In the genomic region with DNA sequence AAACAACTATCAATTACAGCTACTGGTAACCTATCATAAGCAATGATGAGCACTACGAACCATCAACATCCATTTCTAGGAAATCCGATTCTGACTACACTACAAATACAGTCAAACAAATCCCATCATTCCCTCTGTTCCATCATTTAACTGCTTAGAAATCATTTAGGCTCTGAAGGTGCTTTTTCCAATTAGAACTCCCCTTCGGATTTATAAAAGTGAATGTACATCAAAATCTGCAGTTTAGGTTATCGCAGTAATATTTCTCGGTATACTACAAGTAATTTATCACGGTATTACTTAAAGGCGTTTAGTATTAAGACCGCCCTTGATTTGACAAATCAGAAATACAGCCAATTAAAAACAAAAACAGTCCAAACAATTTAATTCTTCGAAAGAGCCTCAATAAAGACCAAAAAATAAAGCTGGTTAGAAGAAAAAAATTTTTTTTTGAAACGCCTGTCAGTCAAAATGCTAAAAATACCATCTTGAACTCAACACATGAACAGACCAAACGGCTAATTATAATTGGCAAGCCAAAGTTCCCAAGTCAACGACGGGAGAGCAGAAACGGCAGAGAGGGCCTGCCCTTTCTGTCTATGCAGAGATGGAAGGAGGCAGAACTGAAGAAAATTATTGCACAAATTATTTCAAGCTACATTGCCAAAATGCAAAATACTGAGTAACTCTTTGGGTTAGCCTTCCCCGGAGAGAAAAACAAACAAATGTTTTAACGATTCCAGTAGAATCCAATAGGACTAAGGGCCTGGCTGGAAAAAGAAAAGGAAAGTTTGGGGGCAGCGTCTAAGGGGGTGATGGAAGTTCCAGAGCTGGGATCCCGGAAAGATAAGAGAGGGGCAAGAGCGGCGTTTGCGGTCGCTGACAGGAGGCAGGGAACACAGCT, we compare ENCODE assay signal across 8 cellular contexts. TPM values are rescaled to one million over a fixed set of nuclear protein-coding genes. Genes with fewer than 3 reads are reported as not detected.
A peak's percentile ranks its signal among the peaks of the same experiment; 100 is the strongest.
DNase-seq lines count a peak whose midpoint lies in the region; ATAC-seq, FAIRE-seq and TF ChIP-seq lines count a peak whose summit lies in the region.

No MANE protein-coding gene starts in this region.

- no peaks in the 10 kb centered on the region for H3K27me3 ChIP-seq in lung (ENCODE audit: control insufficient read depth, insufficient read depth)
- no peaks in the 10 kb centered on the region for H3K27me3 ChIP-seq in transverse colon

- TF ChIP-seq CTCF in Calu3 (IDR thresholded peaks at IDR 0.05; ENCODE audit: unreplicated experiment) (no peak), lung (IDR thresholded peaks at IDR 0.05; ENCODE audit: control extremely low read depth, extremely low read depth) (no peak), transverse colon (IDR thresholded peaks at IDR 0.05) (no peak)

- TF ChIP-seq EP300 in transverse colon (IDR thresholded peaks at IDR 0.05; ENCODE audit: low read depth), result no peak

- peak overlapping the region; percentile 91 for H3K4me3 Mint-ChIP-seq in Calu3 (ENCODE audit: low read depth, unreplicated experiment)

- DNase-seq in Calu3, result no peak
- peak; percentile 32 for DNase-seq in HT1080 (ENCODE audit: low read depth)
- no peak for DNase-seq in RCC 7860 (ENCODE audit: low spot score)
- DNase-seq in dedifferentiated amniotic fluid mesenchymal stem cell (ENCODE audit: extremely low spot score), result peak; percentile 18
- no peak for DNase-seq in lung (ENCODE audit: low spot score)
- peak; percentile 19 for DNase-seq in transverse colon

- H3K9me3 Mint-ChIP-seq in Calu3 (ENCODE audit: low read depth, unreplicated experiment), result no peaks in the 10 kb centered on the region

- H3K27ac Mint-ChIP-seq in Calu3 (ENCODE audit: unreplicated experiment), result peak overlapping the region; percentile 94

- no TSS peak for BruUV-seq in Calu3 (replicated peaks; lab: Mats Ljungman, UMichigan)

- peaks cover 24% of the 10 kb centered on the region for H3K4me1 Mint-ChIP-seq in Calu3 (ENCODE audit: low read depth, unreplicated experiment)

- WGBS in lung, 2 donors, result 11 to 16% methylated on average over 22 of the region's 22 CpGs
- 10 to 14% methylated on average over 19 to 22 of the region's 22 CpGs for WGBS in transverse colon (ENCODE audit: low coverage in 1 of 2), 2 donors

- ATAC-seq in lung (ENCODE audit: insufficient read depth, low FRiP score) (peak; percentile 15), GM21367 (IDR thresholded peaks at IDR 0.05; ENCODE audit: unreplicated experiment) (no peak), GM21619 (IDR thresholded peaks at IDR 0.05; ENCODE audit: unreplicated experiment) (no peak)

- in situ Hi-C loops in transverse colon (cut with MboI; ENCODE audit: low pct_ligation_motif_present in 1 of 4, low pct_unique_long_range_greater_than_20kb in 1 of 4, low sequenced_read_pairs in 3 of 4), result no loop called here

- H3K27ac ChIP-seq in lung (ENCODE audit: low read depth in 1 of 2, low read length in 1 of 2) (peak overlapping the region; percentile 94 to 99), transverse colon (peak overlapping the region; percentile 97 to 99 (median 98))

- CTCF ChIA-PET in Calu3 (lab: Charles Lee), result interaction anchor here (0.6 kb wide), 1 partner anchor 57 kb away, joined by 8 read pairs; no protein-coding TSS in a partner anchor

- no peaks in the 10 kb centered on the region for H3K36me3 ChIP-seq in lung (ENCODE audit: control insufficient read depth in 2 of 2, insufficient read depth in 2 of 2, low read length in 2 of 2)
- no peaks in the 10 kb centered on the region for H3K36me3 ChIP-seq in transverse colon

- H3K27me3 Mint-ChIP-seq in Calu3 (ENCODE audit: unreplicated experiment), result no peaks in the 10 kb centered on the region

- H3K4me3 ChIP-seq in lung (peak overlapping the region; percentile 86), transverse colon (peak overlapping the region; percentile 76 to 87 (median 84))

- TF ChIP-seq POLR2A in transverse colon (IDR thresholded peaks at IDR 0.05), result no peak

- peak; percentile 60 for FAIRE-seq in RCC 7860 (lab: Jason Lieb, UNC)

- H3K9me3 ChIP-seq in lung (ENCODE audit: control insufficient read depth in 2 of 2, insufficient read depth in 1 of 2, low read length in 1 of 2) (no peaks in the 10 kb centered on the region), transverse colon (no peaks in the 10 kb centered on the region)

- peaks cover 27% of the 10 kb centered on the region for H3K36me3 Mint-ChIP-seq in Calu3 (ENCODE audit: insufficient read depth, unreplicated experiment)

- intact Hi-C loops in Calu3 (cut with micrococcal nuclease; ENCODE audit: unreplicated experiment) (no loop called here), transverse colon (cut with DNase I; ENCODE audit: low total_unique reads) (no loop called here)

- H3K4me1 ChIP-seq in lung (ENCODE audit: control insufficient read depth in 2 of 2, insufficient read depth in 2 of 2, low read length in 2 of 2), result peaks cover 2 to 12% of the 10 kb centered on the region in 2 donors
- H3K4me1 ChIP-seq in transverse colon, result peaks cover 14 to 45% (median 27%) of the 10 kb centered on the region in 4 donors

RNA-seq across cellular contexts. Expression of a gene that starts 1.2 kb away (rescaled TPM):
- total RNA-seq in Calu3 (2022) (10.5 and 11.7 TPM in 2 replicates), lung (10 to 100 TPM; 18.2 to 49.3 TPM), transverse colon (10 to 100 TPM in 3 of 4 donors, 1 to 10 TPM in 1; 4.1 to 27.6 (median 18.6) TPM)
- total RNA-seq in HT1080 (2014; rRNA removed; shearing (Covaris generic)), result 9.8 TPM in 2 replicates
- polyA plus RNA-seq in HT1080 (2015; cell fraction: cytosol; rRNA removed), result 9.8 and 10.6 TPM in 2 replicates
- polyA plus RNA-seq in HT1080 (2015; cell fraction: nucleus; rRNA removed), result 11.1 and 13.4 TPM in 2 replicates
- 10 to 100 TPM; 12.5 to 13.1 TPM for polyA plus RNA-seq in lung

Comparison
In these comparisons a context has a peak if more than half of its experiments do, and no peak if none do; other contexts are left out.
1. DNase-seq: peak in HT1080 (single experiment), dedifferentiated amniotic fluid mesenchymal stem cell (single experiment) and transverse colon (single experiment); none in Calu3 (single experiment), RCC 7860 (single experiment) and lung (single experiment).